Comparison of ENCODE assay signal across 9 cellular contexts in genomic region chr6:170152989-170153388, GRCh38.
DNase-seq lines count a peak whose midpoint lies in the region; ATAC-seq and TF ChIP-seq lines count a peak whose summit lies in the region.
"Had no signal": no experiment of that assay in that cellular context is flagged by ENCODE, and none has a peak within 500 bp of the region (broad histone marks: within the 10 kb centered on the region; RNA-seq: fewer than 3 reads in every experiment).

No MANE protein-coding gene starts in this region.

- H4K8ac ChIP-seq in mesendoderm (ENCODE audit: low read depth, low read length): no peak overlapping the region

- no peaks in the 10 kb centered on the region for H3K79me1 ChIP-seq in mesendoderm (ENCODE audit: low read length)

- no peak overlapping the region for H3K4ac ChIP-seq in mesendoderm (ENCODE audit: low read depth, low read length)

- no peak overlapping the region for H2BK5ac ChIP-seq in mesendoderm (ENCODE audit: low read length)

- no peak overlapping the region for H2BK120ac ChIP-seq in mesendoderm (ENCODE audit: low read depth, low read length)

- no peak overlapping the region for H2AK5ac ChIP-seq in mesendoderm (ENCODE audit: low read length)

- WGBS in mesendoderm (ENCODE audit: extremely low coverage, insufficient coverage, low lambda C conversion rate): no CpG with 5 or more reads among the region's 13 CpGs

- peak overlapping the region; percentile 20 for H3K18ac ChIP-seq in mesendoderm (ENCODE audit: low read length)

- H4K5ac ChIP-seq in mesendoderm (ENCODE audit: low read length): no peak overlapping the region

- H3K27me3 ChIP-seq in mesendoderm (ENCODE audit: insufficient read depth, low read length, poor library complexity): no peaks in the 10 kb centered on the region

- H3K23ac ChIP-seq in mesendoderm (ENCODE audit: low read length): no peak overlapping the region

- H3K4me3 ChIP-seq in mesendoderm (ENCODE audit: low read length): no peak overlapping the region

- H3K36me3 ChIP-seq in mesendoderm (ENCODE audit: control insufficient read depth, insufficient read depth, low read length): no peaks in the 10 kb centered on the region

- DNase-seq in DMS153 treated with DMSO at 0.1 percent for 48 hours (lab: John Stamatoyannopoulos, UW; ENCODE audit: unreplicated experiment) (peak; percentile 89), NCI-H187 (lab: John Stamatoyannopoulos, UW) (peak; percentile 40 to 67), caudate nucleus (lab: John Stamatoyannopoulos, UW) (peak in 13 of 61 donors; percentile 16 to 72 (median 40)), mesendoderm (peak; percentile 90), NOMO-1 treated with DMSO at 0.1 percent for 48 hours (lab: John Stamatoyannopoulos, UW; ENCODE audit: unreplicated experiment) (no peak)
- no peak for DNase-seq in effector CD4-positive, alpha-beta T cell
- DNase-seq: SIG-M5 had no signal

- H3K56ac ChIP-seq in mesendoderm (ENCODE audit: low read length): peak overlapping the region; percentile 74

- no peak overlapping the region for H3K4me2 ChIP-seq in mesendoderm (ENCODE audit: low read length)

- no peak overlapping the region for H2BK15ac ChIP-seq in mesendoderm (replicated peaks; ENCODE audit: low read depth)

- peak overlapping the region; percentile 77 for H3K27ac ChIP-seq in caudate nucleus (ENCODE audit: low read depth, low read length)
- H3K27ac ChIP-seq in mesendoderm (ENCODE audit: low read depth, low read length): peak overlapping the region; percentile 36

- peaks cover 5% of the 10 kb centered on the region for H3K4me1 ChIP-seq in mesendoderm (ENCODE audit: control insufficient read depth, low read depth, low read length)

- H3K79me2 ChIP-seq in mesendoderm (ENCODE audit: control insufficient read depth, insufficient read depth, low read length): no peaks in the 10 kb centered on the region

- H3K9ac ChIP-seq in mesendoderm (ENCODE audit: low read length): no peak overlapping the region

- ATAC-seq in GM21619 (IDR thresholded peaks at IDR 0.05; ENCODE audit: unreplicated experiment) (no peak), SK-N-SH treated with all-trans-retinoic acid at 6 μM for 48 hours (no peak)

TF ChIP-seq in SK-N-SH treated with all-trans-retinoic acid at 6 μM for 48 hours, 23 proteins besides CTCF, POLR2A, EP300 and RAD21:
- TF ChIP-seq ZNF70 (CRISPR knock-in tag; IDR thresholded peaks at IDR 0.05) (no peak), RARB (CRISPR knock-in tag; IDR thresholded peaks at IDR 0.05) (no peak), ESRRG (CRISPR knock-in tag; IDR thresholded peaks at IDR 0.05) (no peak), OSR1 (CRISPR knock-in tag; IDR thresholded peaks at IDR 0.05) (no peak), PATZ1 (CRISPR knock-in tag; IDR thresholded peaks at IDR 0.05; ENCODE audit: borderline replicate concordance) (no peak), BACH2 (CRISPR knock-in tag; IDR thresholded peaks at IDR 0.05; ENCODE audit: borderline replicate concordance) (no peak), GLIS3 (CRISPR knock-in tag; IDR thresholded peaks at IDR 0.05) (no peak), PPARA (CRISPR knock-in tag; IDR thresholded peaks at IDR 0.05; ENCODE audit: borderline replicate concordance) (no peak), CREB5 (CRISPR knock-in tag; IDR thresholded peaks at IDR 0.05; ENCODE audit: low read depth) (no peak), ZFP3 (CRISPR knock-in tag; IDR thresholded peaks at IDR 0.05) (no peak)
- TF ChIP-seq, protein P1, sequence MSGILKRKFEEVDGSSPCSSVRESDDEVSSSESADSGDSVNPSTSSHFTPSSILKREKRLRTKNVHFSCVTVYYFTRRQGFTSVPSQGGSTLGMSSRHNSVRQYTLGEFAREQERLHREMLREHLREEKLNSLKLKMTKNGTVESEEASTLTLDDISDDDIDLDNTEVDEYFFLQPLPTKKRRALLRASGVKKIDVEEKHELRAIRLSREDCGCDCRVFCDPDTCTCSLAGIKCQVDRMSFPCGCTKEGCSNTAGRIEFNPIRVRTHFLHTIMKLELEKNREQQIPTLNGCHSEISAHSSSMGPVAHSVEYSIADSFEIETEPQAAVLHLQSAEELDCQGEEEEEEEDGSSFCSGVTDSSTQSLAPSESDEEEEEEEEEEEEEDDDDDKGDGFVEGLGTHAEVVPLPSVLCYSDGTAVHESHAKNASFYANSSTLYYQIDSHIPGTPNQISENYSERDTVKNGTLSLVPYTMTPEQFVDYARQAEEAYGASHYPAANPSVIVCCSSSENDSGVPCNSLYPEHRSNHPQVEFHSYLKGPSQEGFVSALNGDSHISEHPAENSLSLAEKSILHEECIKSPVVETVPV (CRISPR knock-in tag; IDR thresholded peaks at IDR 0.05): no peak

Comparison
In these comparisons a context has a peak if more than half of its experiments do, and no peak if none do; other contexts are left out.
1. DNase-seq: peak in DMS153 treated with DMSO at 0.1 percent for 48 hours (single experiment), NCI-H187 (2 of 2) and mesendoderm (single experiment); none in NOMO-1 treated with DMSO at 0.1 percent for 48 hours (single experiment) and effector CD4-positive, alpha-beta T cell (single experiment).